ENCODE assay signal across 8 cellular contexts in the genomic region with DNA sequence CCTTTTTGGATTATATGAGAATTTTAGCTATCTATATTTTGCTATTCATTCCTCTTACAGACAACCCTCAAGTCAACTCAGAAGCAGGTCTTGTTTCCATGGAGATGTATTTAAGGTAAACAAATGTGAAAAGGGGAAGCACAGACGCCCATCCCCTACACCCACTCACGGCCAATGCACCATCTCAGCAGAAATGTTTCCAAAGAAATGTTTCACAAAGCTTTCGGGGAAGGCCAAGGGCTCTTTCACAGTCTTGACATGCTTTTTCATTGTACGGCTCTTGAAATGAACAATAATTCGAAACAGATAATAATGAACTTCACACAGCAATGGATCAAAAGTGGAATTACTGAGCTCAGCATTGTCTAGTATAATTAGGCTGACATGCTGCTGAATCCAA.
DNase-seq lines count a peak whose midpoint lies in the region; ATAC-seq and TF ChIP-seq lines count a peak whose summit lies in the region.

No MANE protein-coding gene starts in this region.

- H3K9ac ChIP-seq in H9 (ENCODE audit: extremely low read depth, insufficient read length, low read length), result no peak overlapping the region

- no peak overlapping the region for H3K23ac ChIP-seq in H9 (ENCODE audit: insufficient read length, low read depth, low read length)

- no peaks in the 10 kb centered on the region for H3K9me3 ChIP-seq in right cardiac atrium (ENCODE audit: control insufficient read depth, low read length)
- H3K9me3 ChIP-seq in H9 (ENCODE audit: control insufficient read depth, low read depth, low read length), result no peaks in the 10 kb centered on the region

- H3T11ph ChIP-seq in H9 (ENCODE audit: low read length), result no peak overlapping the region

- H3K27ac ChIP-seq in right cardiac atrium (ENCODE audit: low read length), result no peak overlapping the region
- no peak overlapping the region for H3K27ac ChIP-seq in H9 (ENCODE audit: insufficient read length, low read depth, low read length)

- H3K4me1 ChIP-seq in right cardiac atrium (ENCODE audit: control insufficient read depth, insufficient read depth, low read length) (no peaks in the 10 kb centered on the region), H9 (ENCODE audit: insufficient read depth, low read length) (peaks cover 2% of the 10 kb centered on the region; the same call in 1 of the 2 replicates)

- H3K4me3 Mint-ChIP-seq in T-cell (no peak overlapping the region), H9 (no peak overlapping the region)

- H4K8ac ChIP-seq in H9 (replicated peaks; ENCODE audit: insufficient read length, low read depth, low read length), result no peak overlapping the region

- H3K4ac ChIP-seq in H9 (ENCODE audit: low read depth, low read length), result no peak overlapping the region

- no peak overlapping the region for H3K18ac ChIP-seq in H9 (ENCODE audit: insufficient read length, low read depth, low read length)

- peak; percentile 74 for ATAC-seq in GM19324 (IDR thresholded peaks at IDR 0.05; ENCODE audit: low FRiP score, unreplicated experiment)
- peak; percentile 78 for ATAC-seq in HG02973 (IDR thresholded peaks at IDR 0.05; ENCODE audit: unreplicated experiment)
- peak in 1 of 4 experiments; percentile 71 for ATAC-seq in T-cell (replicated peaks in 1 of 4)
- ATAC-seq in right cardiac atrium, result peak; percentile 49 to 54
- peak; percentile 42 for ATAC-seq in stimulated activated naive CD8-positive, alpha-beta T cell treated with anti-CD3 and anti-CD28 coated beads, Interleukin-15, Interleukin-2, amounts not matched to agents 100 U/mL and 50 U/mL, for 24 hours

- H3K27me3 Mint-ChIP-seq in T-cell (peaks cover 0 to 6% of the 10 kb centered on the region in 2 donors), H9 (ENCODE audit: low read depth) (no peaks in the 10 kb centered on the region; the same call in 1 of the 2 replicates)

- H2BK12ac ChIP-seq in H9 (ENCODE audit: insufficient read length, low read depth, low read length), result no peak overlapping the region

- H2AFZ ChIP-seq in H9 (ENCODE audit: low read length), result no peak overlapping the region

- no peaks in the 10 kb centered on the region for H3K23me2 ChIP-seq in H9 (ENCODE audit: insufficient read length, low read depth, low read length, poor library complexity, severe bottlenecking)

- H3K4me3 ChIP-seq in right cardiac atrium (ENCODE audit: low read length), result no peak overlapping the region

- no peaks in the 10 kb centered on the region for H4K20me1 ChIP-seq in H9 (ENCODE audit: control insufficient read depth, insufficient read depth, insufficient read length)

- no peaks in the 10 kb centered on the region for H3K79me2 ChIP-seq in H9 (ENCODE audit: insufficient read depth, low read length)

- CTCF ChIA-PET in T-cell (lab: Charles Lee) (interaction anchor here (0.6 to 1.3 kb wide), 2 partner anchors 51 to 251 kb away, joined by 4 read pairs; no protein-coding TSS in a partner anchor), HEK293T (lab: Yijun Ruan, JAX) (interaction anchor here (1.3 kb wide), 1 partner anchor 9 kb away, joined by 3 read pairs; no protein-coding TSS in a partner anchor)

- POLR2A ChIA-PET in T-cell (lab: Charles Lee), result interaction anchor here in 1 of 2 donors (0.6 kb wide), 1 partner anchor 244 kb away, joined by 5 read pairs; no protein-coding TSS in a partner anchor
- POLR2A ChIA-PET in HEK293T (lab: Yijun Ruan, JAX), result interaction anchor here (0.6 to 0.7 kb wide), 2 partner anchors 157 to 164 kb away, joined by 3 read pairs; no protein-coding TSS in a partner anchor

- intact Hi-C loops in right cardiac atrium (cut with DNase I), result no loop called here

- no peaks in the 10 kb centered on the region for H3K36me3 Mint-ChIP-seq in T-cell
- peaks cover 0 to 9% (median 5%) of the 10 kb centered on the region in 3 experiments; a peak in 3 of 7 replicates for H3K36me3 Mint-ChIP-seq in H9 (ENCODE audit: insufficient read depth in 1 of 3, low read depth in 3 of 3)

- H3K56ac ChIP-seq in H9 (ENCODE audit: insufficient read length, low read depth, low read length), result no peak overlapping the region

- H3K27ac Mint-ChIP-seq in T-cell, result peak overlapping the region; percentile 3 to 15
- no peak overlapping the region for H3K27ac Mint-ChIP-seq in H9

- H3K27me3 ChIP-seq in right cardiac atrium (ENCODE audit: control insufficient read depth, insufficient read depth) (no peaks in the 10 kb centered on the region), H9 (ENCODE audit: insufficient read depth, low read length) (no peaks in the 10 kb centered on the region)

- no peak overlapping the region for H4K91ac ChIP-seq in H9 (ENCODE audit: insufficient read length, low read depth, low read length)

- peaks cover 7 to 38% (median 26%) of the 10 kb centered on the region in 3 donors for H3K4me1 Mint-ChIP-seq in T-cell
- peaks cover 13 to 19% of the 10 kb centered on the region in 2 experiments for H3K4me1 Mint-ChIP-seq in H9

- H2BK20ac ChIP-seq in H9 (ENCODE audit: low read depth, low read length, poor library complexity, severe bottlenecking), result no peak overlapping the region

- no peak overlapping the region for H2BK120ac ChIP-seq in H9 (ENCODE audit: low read depth, low read length, poor library complexity, severe bottlenecking)

- H2AK5ac ChIP-seq in H9 (ENCODE audit: insufficient read length, low read length), result no peak overlapping the region

- no peak overlapping the region for H2BK15ac ChIP-seq in H9 (ENCODE audit: low read depth, low read length)

- no peaks in the 10 kb centered on the region for H3K79me1 ChIP-seq in H9 (ENCODE audit: insufficient read depth, low read depth, low read length, poor library complexity, severe bottlenecking)

- H3K14ac ChIP-seq in H9 (ENCODE audit: insufficient read depth, low read length), result no peak overlapping the region

- DNase-seq in T-cell (peak in 8 of 34 experiments; percentile 5 to 26 (median 10)), right cardiac atrium (peak in 1 of 3 donors; percentile 28), ecto neural progenitor cell (ENCODE audit: low spot score) (no peak), H9 (no peak), HEK293T (ENCODE audit: extremely low spot score) (no peak)
- DNase-seq in stimulated activated naive CD8-positive, alpha-beta T cell treated with anti-CD3 and anti-CD28 coated beads, Interleukin-15, Interleukin-2, amounts not matched to agents 100 U/mL and 50 U/mL, for 24 hours, result peak; percentile 69

- no peak overlapping the region for H3K4me2 ChIP-seq in H9 (ENCODE audit: insufficient read depth, insufficient read length, low read length)

- H3K9me3 Mint-ChIP-seq in T-cell, result peaks cover 0 to 10% (median 0%) of the 10 kb centered on the region in 3 donors
- H3K9me3 Mint-ChIP-seq in H9, result peaks cover 5 to 13% of the 10 kb centered on the region in 2 experiments; a peak in 4 of 5 replicates

- WGBS in right cardiac atrium, result 53% methylated on average over 5 of the region's 5 CpGs
- WGBS in H9 (ENCODE audit: extremely low coverage, insufficient read length, low lambda C conversion rate), result no CpG with 5 or more reads among the region's 5 CpGs

- no peak overlapping the region for H2BK5ac ChIP-seq in H9 (ENCODE audit: insufficient read length, low read length)

- H4K5ac ChIP-seq in H9 (ENCODE audit: insufficient read length, low read depth, low read length), result no peak overlapping the region

- TF ChIP-seq CTCF in H9 (conservative IDR thresholded peaks at IDR 0.05), result no peak

TF ChIP-seq in HEK293T, 16 proteins besides CTCF, POLR2A, EP300 and RAD21:
- TF ChIP-seq CTBP1 (IDR thresholded peaks at IDR 0.05; ENCODE audit: borderline replicate concordance) (no peak), HDGF (IDR thresholded peaks at IDR 0.05; ENCODE audit: borderline replicate concordance) (no peak), SP1 (IDR thresholded peaks at IDR 0.05) (no peak), LEF1 (IDR thresholded peaks at IDR 0.05; ENCODE audit: borderline replicate concordance) (no peak), L3MBTL2 (conservative IDR thresholded peaks at IDR 0.05) (no peak)
TF ChIP-seq in HEK293T: peak in this region for 0.

Comparison
In these comparisons a context has a peak if more than half of its experiments do, and no peak if none do; other contexts are left out.
1. H3K27ac Mint-ChIP-seq: peak in T-cell (2 of 2); none in H9 (0 of 3).